7 cellular contexts compared by ENCODE assay signal in genomic region chr1:19270343-19270730, GRCh38. TPM values are rescaled to one million over a fixed set of nuclear protein-coding genes. Genes with fewer than 3 reads are reported as not detected.
A peak's percentile ranks its signal among the peaks of the same experiment; 100 is the strongest.
DNase-seq lines count a peak whose midpoint lies in the region; ATAC-seq, FAIRE-seq and TF ChIP-seq lines count a peak whose summit lies in the region.
"Not testable (repeated sequence)": the region's sequence is repeated elsewhere in the genome, so short reads cannot be mapped to it uniquely, and the experiment has no call there.
"Had no signal": no experiment of that assay in that cellular context is flagged by ENCODE, and none has a peak within 500 bp of the region (broad histone marks: within the 10 kb centered on the region; RNA-seq: fewer than 3 reads in every experiment).

No MANE protein-coding gene starts in this region.

- H3F3A ChIP-seq in PC-3 (ENCODE audit: low read length, unreplicated experiment), result not testable (repeated sequence)

- H3K79me2 ChIP-seq in PC-3 (ENCODE audit: low read length), result not testable (repeated sequence)

- H3K9ac ChIP-seq in PC-3 (ENCODE audit: low read length), result not testable (repeated sequence)

- not testable (repeated sequence) for H4K20me1 ChIP-seq in PC-3 (ENCODE audit: low read length)

- not testable (repeated sequence) for H3K27me3 ChIP-seq in PC-3 (ENCODE audit: low read length); small intestine (ENCODE audit: control insufficient read depth in 2 of 2, insufficient read depth in 2 of 2, low read length in 2 of 2)

- H3K27ac ChIP-seq in PC-3 (ENCODE audit: low read length), result not testable (repeated sequence)
- H3K27ac ChIP-seq in small intestine (ENCODE audit: low read depth in 1 of 2, low read length in 1 of 2), result peak overlapping the region; percentile 49 to 90

- CTCF ChIA-PET in PC-3 (lab: Charles Lee), result not testable (repeated sequence)

- TF ChIP-seq CTCF in PC-3 (conservative IDR thresholded peaks at IDR 0.05; ENCODE audit: low read depth, low read length); mucosa of descending colon (IDR thresholded peaks at IDR 0.05): not testable (repeated sequence)

- not testable (repeated sequence) for H3K4me2 ChIP-seq in PC-3 (ENCODE audit: low read length)

- not testable (repeated sequence) for H3K4me3 ChIP-seq in PC-3 (ENCODE audit: low read length); mucosa of descending colon
- peak overlapping the region in 1 of 2 donors; percentile 36 for H3K4me3 ChIP-seq in small intestine (ENCODE audit: low read depth in 1 of 2, low read length in 2 of 2)

- ATAC-seq in PC-3 (peak; percentile 25; the same call in 1 of the 2 replicates), esophagus mucosa (peak; percentile 52), left lobe of liver (peak; percentile 23), mucosa of descending colon (peak; percentile 91)

- BruUV-seq in PC-3 (replicated peaks; lab: Mats Ljungman, UMichigan), result not testable (repeated sequence)

- H3K9me3 ChIP-seq in PC-3 (ENCODE audit: low read length); mucosa of descending colon; small intestine (ENCODE audit: control insufficient read depth, low read depth): not testable (repeated sequence)

- intact Hi-C loops in PC-3 (cut with micrococcal nuclease); mucosa of descending colon (cut with DNase I, micrococcal nuclease): not testable (repeated sequence)

- not testable (repeated sequence) for H3K9me2 ChIP-seq in PC-3 (replicated peaks; ENCODE audit: low read length)

- not testable (repeated sequence) for H3K4me1 ChIP-seq in PC-3 (ENCODE audit: insufficient read depth, low read length); mucosa of descending colon (ENCODE audit: low read depth); small intestine (ENCODE audit: control insufficient read depth in 2 of 2, insufficient read depth in 1 of 2, low read depth in 1 of 2, low read length in 1 of 2)

- POLR2A ChIA-PET in PC-3 (lab: Charles Lee; ENCODE audit: unreplicated experiment), result not testable (repeated sequence)

- not testable (repeated sequence) for FAIRE-seq in small intestine (lab: Jason Lieb, UNC)

- WGBS in small intestine, 3 donors, result 45 to 60% (median 48%) methylated on average over 4 to 6 of the region's 6 CpGs

- H3K36me3 ChIP-seq in PC-3 (ENCODE audit: low read depth, low read length); mucosa of descending colon (ENCODE audit: low read depth): not testable (repeated sequence)
- peaks cover 2 to 22% of the 10 kb centered on the region in 2 donors for H3K36me3 ChIP-seq in small intestine (ENCODE audit: control insufficient read depth in 2 of 2, insufficient read depth in 2 of 2, low read length in 2 of 2)

- not testable (repeated sequence) for H2AFZ ChIP-seq in PC-3 (ENCODE audit: low read length)

- not testable (repeated sequence) for DNase-seq in PC-3
- DNase-seq in activated effector memory CD4-positive, alpha-beta T cell treated with anti-CD3 and anti-CD28 coated beads, Interleukin-2, amount 50 U/mL, for 16 hours, result peak; percentile 27
- DNase-seq in left lobe of liver (ENCODE audit: low spot score) (peak; percentile 60), mucosa of descending colon (peak; percentile 76 to 81 (median 76)), small intestine (peak; percentile 87)

RNA-seq across cellular contexts. Expression of gene AKR7A3, which starts 18.2 kb away (rescaled TPM):
- total RNA-seq in PC-3 (2014; rRNA removed) (0.40 and 1.2 TPM in 2 replicates), esophagus mucosa (0.88 TPM), left lobe of liver (111 TPM), mucosa of descending colon (10 to 100 TPM; 40.9 to 97.8 (median 93.7) TPM)
- 1,000 to 10,000 TPM in 2 of 3 donors, 100 to 1,000 TPM in 1; 249 to 1,138 (median 1,022) TPM for polyA plus RNA-seq in small intestine
- polyA plus RNA-seq: CD8-positive, alpha-beta memory T cell had no signal

RNA-seq across cellular contexts. Expression of gene MRTO4, which starts 18.7 kb away (rescaled TPM):
- total RNA-seq in PC-3 (2014; rRNA removed), result 114 and 117 TPM in 2 replicates
- 35.5 TPM for total RNA-seq in esophagus mucosa
- 8.7 TPM for total RNA-seq in left lobe of liver
- total RNA-seq in mucosa of descending colon, result 10 to 100 TPM; 17.7 to 18.2 (median 18.1) TPM
- polyA plus RNA-seq in small intestine, result 10 to 100 TPM in 2 of 3 donors, 1 to 10 TPM in 1; 7.6 to 40.3 (median 11.3) TPM

RNA-seq across cellular contexts. Expression of gene EMC1, which starts 19.0 kb away (rescaled TPM):
- total RNA-seq in PC-3 (2014; rRNA removed) (60.9 and 78.0 TPM in 2 replicates), esophagus mucosa (27.9 TPM), left lobe of liver (19.7 TPM), mucosa of descending colon (10 to 100 TPM; 37.7 to 42.3 (median 38.3) TPM)
- 10 to 100 TPM in 1 of 3 donors, 1 to 10 TPM in 2; 4.2 to 15.1 (median 10.0) TPM for polyA plus RNA-seq in small intestine

RNA-seq across cellular contexts. Expression of gene AKR7A2, which starts 41.6 kb away (rescaled TPM):
- total RNA-seq in PC-3 (2014; rRNA removed) (63.3 and 72.3 TPM in 2 replicates), esophagus mucosa (50.2 TPM), left lobe of liver (53.5 TPM), mucosa of descending colon (10 to 100 TPM; 57.9 to 85.2 (median 72.1) TPM)
- polyA plus RNA-seq in small intestine, result 100 to 1,000 TPM in 2 of 3 donors, 10 to 100 TPM in 1; 73.2 to 153 (median 147) TPM

RNA-seq across cellular contexts. Expression of gene SLC66A1, which starts 41.8 kb away (rescaled TPM):
- total RNA-seq in PC-3 (2014; rRNA removed) (27.7 and 28.9 TPM in 2 replicates), esophagus mucosa (6.9 TPM), left lobe of liver (9.1 TPM), mucosa of descending colon (10 to 100 TPM; 11.3 to 16.2 (median 13.6) TPM)
- polyA plus RNA-seq in small intestine, result 10 to 100 TPM; 14.6 to 46.7 (median 39.2) TPM

Comparison
In these comparisons a context has a peak if more than half of its experiments do, and no peak if none do; other contexts are left out.
1. ATAC-seq: peak in every context shown above with its lines; median percentile 91 in mucosa of descending colon; 52 in esophagus mucosa; 25 in PC-3; 23 in left lobe of liver.
2. RNA of gene AKR7A3, which starts 18.2 kb away (total RNA-seq): 111 TPM in left lobe of liver (single experiment) and 40.9 to 97.8 TPM in mucosa of descending colon; 0.88 TPM in esophagus mucosa (single experiment) and 0.40 to 1.2 TPM in PC-3; every median in the first group is over 10 times any median in the second.